In the genomic region with DNA sequence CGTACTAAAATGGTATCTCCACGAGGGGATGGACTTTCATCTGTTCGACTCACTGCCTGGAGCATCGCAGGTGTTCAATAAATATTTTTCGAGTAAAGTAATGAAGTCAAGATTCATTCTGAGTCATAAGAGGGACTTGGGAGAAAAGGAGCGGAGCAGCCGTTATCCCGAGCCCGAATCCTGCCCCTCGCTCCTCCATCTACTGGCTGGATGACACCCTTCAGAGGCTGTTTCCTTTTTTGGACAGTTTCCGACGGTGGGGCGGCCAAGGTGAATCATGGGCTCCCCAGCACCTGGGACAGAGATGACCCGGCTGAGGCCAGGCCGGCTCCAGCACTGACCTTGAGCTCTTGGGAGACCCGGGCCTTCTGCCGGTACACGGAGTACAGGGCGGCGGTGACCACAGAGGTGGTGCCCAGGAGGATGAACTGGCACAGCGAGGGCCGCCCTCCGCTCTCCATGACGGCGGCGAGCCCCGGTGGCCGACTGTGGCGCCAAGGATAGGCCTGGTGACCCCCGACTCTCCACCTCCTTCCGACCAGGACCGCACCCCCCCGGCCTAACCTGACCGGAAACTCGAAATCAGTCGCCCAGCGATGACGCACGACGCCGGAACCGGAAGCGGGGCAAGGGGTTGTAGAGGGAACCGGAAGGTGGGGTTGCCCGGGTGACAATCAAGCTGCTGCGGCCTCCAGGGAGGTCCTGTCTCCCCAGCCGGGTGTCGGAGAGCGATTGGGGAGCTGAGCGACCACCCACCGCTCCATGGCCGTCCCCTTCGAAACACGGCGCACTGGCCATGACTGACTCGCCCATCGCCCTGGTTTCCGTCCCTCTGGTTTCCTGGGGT, we compare ENCODE assay signal across 8 cellular contexts. TPM values are rescaled to one million over a fixed set of nuclear protein-coding genes. Genes with fewer than 3 reads are reported as not detected.
DNase-seq lines count a peak whose midpoint lies in the region; ATAC-seq and TF ChIP-seq lines count a peak whose summit lies in the region.

Gene MUL1, minus strand, starts transcription at position 588 of the 847 bp plus-strand sequence. Its CDS starts 127 bp downstream, at position 461.

- H3K4me3 Mint-ChIP-seq in neural progenitor cell: peak within 1 kb of the TSS; percentile 89

- no peak for TF ChIP-seq POLR2A in HCT116 (IDR thresholded peaks at IDR 0.05; ENCODE audit: borderline replicate concordance, extremely low read depth, insufficient read depth, insufficient read length)

- no peak for TF ChIP-seq RAD21 in HCT116 (IDR thresholded peaks at IDR 0.05; ENCODE audit: low read depth)

- BruUV-seq in HCT116 (replicated peaks; lab: Mats Ljungman, UMichigan): TSS peak; percentile 75

- H3K4me2 ChIP-seq in HCT116 (ENCODE audit: low read length) (peak within 1 kb of the TSS; percentile 96), neural progenitor cell (peak within 1 kb of the TSS; percentile 80)

- H4K20me1 ChIP-seq in HCT116 (ENCODE audit: insufficient read depth) (no peaks in the 10 kb centered on the region), neural progenitor cell (ENCODE audit: low read depth) (peaks cover 6% of the 10 kb centered on the region)

- H3K27ac ChIP-seq in HCT116 (ENCODE audit: low read depth, low read length) (peak within 1 kb of the TSS; percentile 76), SJSA1 (peak within 1 kb of the TSS; percentile 67), foreskin keratinocyte (peak within 1 kb of the TSS; percentile 94), neural progenitor cell (no peak within 1 kb of the TSS), stomach smooth muscle (ENCODE audit: low read length) (peak within 1 kb of the TSS; percentile 85)

- H3K4me1 ChIP-seq in ES-I3 (ENCODE audit: insufficient read depth, low read length): no peaks in the 10 kb centered on the region; the same call in 1 of the 2 replicates
- peaks cover 13 to 20% of the 10 kb centered on the region in 2 experiments for H3K4me1 ChIP-seq in HCT116 (ENCODE audit: control insufficient read depth in 1 of 2, insufficient read depth in 2 of 2, low read length in 2 of 2)
- no peaks in the 10 kb centered on the region; the same call in 1 of the 2 replicates for H3K4me1 ChIP-seq in SJSA1 (replicated peaks)
- H3K4me1 ChIP-seq in foreskin keratinocyte: peaks cover 14% of the 10 kb centered on the region
- peaks cover 8% of the 10 kb centered on the region for H3K4me1 ChIP-seq in neural progenitor cell
- peaks cover 9% of the 10 kb centered on the region for H3K4me1 ChIP-seq in stomach smooth muscle (ENCODE audit: control insufficient read depth, insufficient read depth, low read length)

- H3K9me2 ChIP-seq in HCT116 (ENCODE audit: insufficient read depth): no peaks in the 10 kb centered on the region

- no peaks in the 10 kb centered on the region for H3F3A ChIP-seq in neural progenitor cell (ENCODE audit: low read depth)

- ATAC-seq in HCT116 (peak; percentile 94), foreskin keratinocyte (peak; percentile 86)

- H3K36me3 Mint-ChIP-seq in neural progenitor cell: no peaks in the 10 kb centered on the region

- peak; percentile 88 for DNase-seq in HCT116 (ENCODE audit: low read depth, low spot score)
- DNase-seq in MV-4-11 (lab: John Stamatoyannopoulos, UW): peak; percentile 84
- peak; percentile 90 to 97 for DNase-seq in SJSA1 (ENCODE audit: low read depth in 1 of 2, low spot score in 2 of 2)
- DNase-seq in activated naive CD4-positive, alpha-beta T cell (lab: John Stamatoyannopoulos, UW): peak; percentile 73 to 89 (median 85)
- DNase-seq in foreskin keratinocyte: peak; percentile 80 to 91
- peak; percentile 94 for DNase-seq in neural progenitor cell (ENCODE audit: low spot score)

- RAD21 ChIA-PET in HCT116 (lab: Charles Lee; ENCODE audit: low non-redundant PET in 1 of 2, low total read pairs in 2 of 2, uncharacterized antibody in 2 of 2, unreplicated experiment in 2 of 2): no interaction called here

- H3K27me3 Mint-ChIP-seq in neural progenitor cell (ENCODE audit: insufficient read depth, low read depth): peaks cover 6% of the 10 kb centered on the region

- H3K27ac Mint-ChIP-seq in neural progenitor cell: no peak within 1 kb of the TSS

- intact Hi-C loops in HCT116 (cut with micrococcal nuclease): no loop called here

- peaks cover 51% of the 10 kb centered on the region for H3K79me2 ChIP-seq in HCT116 (ENCODE audit: insufficient read depth, low read length)
- peaks cover 41% of the 10 kb centered on the region for H3K79me2 ChIP-seq in neural progenitor cell (ENCODE audit: low read depth)

- peaks cover 2% of the 10 kb centered on the region; the same call in 1 of the 2 replicates for H3K36me3 ChIP-seq in ES-I3 (ENCODE audit: insufficient read depth, low read length)
- peaks cover 5 to 22% of the 10 kb centered on the region in 2 experiments; a peak in 3 of 4 replicates for H3K36me3 ChIP-seq in HCT116 (ENCODE audit: control insufficient read depth in 1 of 2, insufficient read depth in 2 of 2, low read length in 2 of 2)
- H3K36me3 ChIP-seq in SJSA1: peaks cover 36% of the 10 kb centered on the region
- no peaks in the 10 kb centered on the region for H3K36me3 ChIP-seq in neural progenitor cell
- H3K36me3 ChIP-seq in stomach smooth muscle (ENCODE audit: control insufficient read depth in 2 of 2, insufficient read depth in 2 of 2, low read length in 2 of 2): peaks cover 0 to 2% of the 10 kb centered on the region in 2 donors

- peaks cover 5% of the 10 kb centered on the region for H3K4me1 Mint-ChIP-seq in neural progenitor cell

- POLR2A ChIA-PET in HCT116 (lab: Charles Lee): no interaction called here

- H3K9me3 Mint-ChIP-seq in neural progenitor cell: no peaks in the 10 kb centered on the region

- no peaks in the 10 kb centered on the region for H3K27me3 ChIP-seq in HCT116 (ENCODE audit: insufficient read depth, low read length)
- peaks cover 3% of the 10 kb centered on the region; the same call in 1 of the 2 replicates for H3K27me3 ChIP-seq in SJSA1 (replicated peaks)
- no peaks in the 10 kb centered on the region for H3K27me3 ChIP-seq in foreskin keratinocyte
- H3K27me3 ChIP-seq in neural progenitor cell: peaks cover 42% of the 10 kb centered on the region
- peaks cover 0 to 6% of the 10 kb centered on the region in 2 donors for H3K27me3 ChIP-seq in stomach smooth muscle (ENCODE audit: control insufficient read depth in 1 of 2, insufficient read depth in 2 of 2, low read length in 2 of 2)

- H3K4me3 ChIP-seq in HCT116 (replicated peaks in 1 of 2; ENCODE audit: low read depth in 1 of 2, low read length in 2 of 2) (peak within 1 kb of the TSS; percentile 97 to 100), SJSA1 (peak within 1 kb of the TSS; percentile 87), neural progenitor cell (peak within 1 kb of the TSS; percentile 94), stomach smooth muscle (ENCODE audit: low read length in 2 of 2) (peak within 1 kb of the TSS; percentile 97 to 98)

- H3K9me3 ChIP-seq in ES-I3 (ENCODE audit: control insufficient read depth, insufficient read depth, low read length): no peaks in the 10 kb centered on the region
- H3K9me3 ChIP-seq in HCT116 (ENCODE audit: control insufficient read depth in 1 of 2, insufficient read depth in 1 of 2, low read depth in 1 of 2, low read length in 2 of 2): no peaks in the 10 kb centered on the region
- H3K9me3 ChIP-seq in SJSA1 (replicated peaks): no peaks in the 10 kb centered on the region; the same call in 1 of the 2 replicates
- no peaks in the 10 kb centered on the region for H3K9me3 ChIP-seq in neural progenitor cell (ENCODE audit: low read depth)
- no peaks in the 10 kb centered on the region for H3K9me3 ChIP-seq in stomach smooth muscle (ENCODE audit: control insufficient read depth in 2 of 2, low read length in 2 of 2)

- CTCF ChIA-PET in HCT116 (lab: Charles Lee): interaction anchor here (1.1 to 1.7 kb wide), 2 partner anchors 12 to 126 kb away, joined by 3 to 4 read pairs; no protein-coding TSS in a partner anchor

- TF ChIP-seq CTCF in HCT116 (IDR thresholded peaks at IDR 0.05 in 2 of 3, conservative IDR thresholded peaks at IDR 0.05 in 1 of 3; ENCODE audit: borderline replicate concordance in 1 of 3, insufficient read depth in 1 of 3, low read depth in 2 of 3, low read length in 2 of 3) (no peak), foreskin keratinocyte (conservative IDR thresholded peaks at IDR 0.05) (peak; percentile 33), neural progenitor cell (IDR thresholded peaks at IDR 0.05) (no peak)

- H3K9ac ChIP-seq in ES-I3 (ENCODE audit: low read depth, low read length) (peak within 1 kb of the TSS; percentile 80), HCT116 (ENCODE audit: low read length) (peak within 1 kb of the TSS; percentile 92), neural progenitor cell (peak within 1 kb of the TSS; percentile 85), stomach smooth muscle (ENCODE audit: low read length in 2 of 2) (peak within 1 kb of the TSS; percentile 94)

- H2AFZ ChIP-seq in HCT116 (ENCODE audit: low read depth, low read length, poor library complexity, severe bottlenecking) (no peak within 1 kb of the TSS), neural progenitor cell (replicated peaks) (peak within 1 kb of the TSS; percentile 80)

TF ChIP-seq in HCT116, 20 proteins besides CTCF, POLR2A, EP300 and RAD21:
- TF ChIP-seq POLR2AphosphoS5 (IDR thresholded peaks at IDR 0.05; ENCODE audit: low read depth, low read length) (peak; percentile 82), SRF (IDR thresholded peaks at IDR 0.05; ENCODE audit: low read depth) (peak; percentile 96), YY1 (IDR thresholded peaks at IDR 0.05; ENCODE audit: extremely low read depth, insufficient replicate concordance, low read depth, low read length) (no peak), ZFX (IDR thresholded peaks at IDR 0.05) (peak; percentile 95), SP1 (IDR thresholded peaks at IDR 0.05; ENCODE audit: low read depth) (peak; percentile 56), CEBPB (IDR thresholded peaks at IDR 0.05; ENCODE audit: low read depth) (no peak), MAX (IDR thresholded peaks at IDR 0.05) (peak; percentile 80), ELF1 (IDR thresholded peaks at IDR 0.05; ENCODE audit: borderline replicate concordance, low read depth) (peak; percentile 78), SIN3A (IDR thresholded peaks at IDR 0.05; ENCODE audit: low read depth) (peak; percentile 74)
- TF ChIP-seq, protein P1, sequence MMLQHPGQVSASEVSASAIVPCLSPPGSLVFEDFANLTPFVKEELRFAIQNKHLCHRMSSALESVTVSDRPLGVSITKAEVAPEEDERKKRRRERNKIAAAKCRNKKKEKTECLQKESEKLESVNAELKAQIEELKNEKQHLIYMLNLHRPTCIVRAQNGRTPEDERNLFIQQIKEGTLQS (IDR thresholded peaks at IDR 0.05): no peak

RNA-seq across cellular contexts. Expression of gene MUL1, which starts in this region (rescaled TPM):
- total RNA-seq in HCT116 (2021; ENCODE audit: unreplicated experiment): 24.7 TPM
- 19.2 and 21.0 TPM in 2 replicates for polyA plus RNA-seq in HCT116 (2012)
- 25.4 and 42.2 TPM in 2 replicates for total RNA-seq in SJSA1 (2014; rRNA removed; shearing (Covaris generic))
- total RNA-seq in foreskin keratinocyte: 31.3 and 33.4 TPM in 2 replicates
- 28.8 and 31.3 TPM in 2 replicates for polyA plus RNA-seq in foreskin keratinocyte
- total RNA-seq in neural progenitor cell (ENCODE audit: low replicate concordance): 6.7 and 18.9 TPM in 2 replicates
